Comparison of ENCODE assay signal across 18 cellular contexts in the genomic region with DNA sequence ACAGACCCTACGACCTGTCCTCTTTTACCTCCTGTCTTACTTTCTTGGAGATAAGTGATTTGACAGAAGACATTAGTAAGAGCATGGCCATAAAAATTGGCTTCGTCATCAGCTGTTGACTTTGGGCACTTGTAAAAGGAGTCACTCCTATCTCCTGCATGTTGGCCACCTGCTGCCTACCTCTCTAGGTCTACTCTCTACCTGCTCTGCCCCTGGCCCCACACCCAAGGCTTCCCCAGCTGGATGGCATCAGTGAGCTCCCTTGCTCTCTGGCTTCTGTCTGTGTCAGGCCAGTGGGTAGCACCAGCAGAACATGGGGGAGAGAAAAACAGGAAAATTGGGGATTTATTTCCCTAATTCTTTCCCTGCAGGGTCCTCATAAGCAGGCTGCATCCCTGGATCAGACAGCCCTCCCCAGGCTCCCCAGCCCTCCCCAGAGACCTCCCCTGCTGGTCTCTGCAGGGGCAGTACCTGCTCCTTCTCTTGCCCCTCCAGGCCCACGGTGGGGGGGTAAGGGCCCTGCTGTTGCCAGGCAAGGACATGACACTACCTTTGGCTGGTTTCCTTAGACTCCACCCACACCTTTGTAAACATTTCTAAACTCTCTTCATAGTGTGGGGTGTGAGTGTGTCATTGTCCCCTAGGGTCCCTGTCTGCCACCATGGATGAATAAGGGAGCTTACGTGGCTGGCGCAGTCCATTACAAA.
A peak's percentile ranks its signal among the peaks of the same experiment; 100 is the strongest.
DNase-seq lines count a peak whose midpoint lies in the region; ATAC-seq and TF ChIP-seq lines count a peak whose summit lies in the region.
"Had no signal": no experiment of that assay in that cellular context is flagged by ENCODE, and none has a peak within 500 bp of the region (broad histone marks: within the 10 kb centered on the region; RNA-seq: fewer than 3 reads in every experiment).

No MANE protein-coding gene starts in this region.

- H3K36me3 ChIP-seq in gastrocnemius medialis (no peaks in the 10 kb centered on the region), heart right ventricle (no peaks in the 10 kb centered on the region)
- H3K36me3 ChIP-seq: BLaER1 had no signal

- 73 to 86% methylated on average over 5 of the region's 5 CpGs for WGBS in heart right ventricle, 2 donors

- no peaks in the 10 kb centered on the region for H3K36me3 Mint-ChIP-seq in type B pancreatic cell
- H3K36me3 Mint-ChIP-seq: CD8-positive, alpha-beta memory T cell had no signal

- H3K27me3 ChIP-seq in gastrocnemius medialis, result peaks cover 6 to 11% (median 10%) of the 10 kb centered on the region in 3 donors
- peaks cover 0 to 12% (median 0%) of the 10 kb centered on the region in 7 donors for H3K27me3 ChIP-seq in heart right ventricle
- H3K27me3 ChIP-seq: BLaER1 had no signal

- H3K4me1 ChIP-seq in gastrocnemius medialis (no peaks in the 10 kb centered on the region), heart right ventricle (peaks cover 0 to 23% (median 7%) of the 10 kb centered on the region in 9 donors)

- TF ChIP-seq CTCF in gastrocnemius medialis (IDR thresholded peaks at IDR 0.05 in 4 of 5, conservative IDR thresholded peaks at IDR 0.05 in 1 of 5), result no peak
- no peak for TF ChIP-seq CTCF in type B pancreatic cell (conservative IDR thresholded peaks at IDR 0.05)
- no peak for TF ChIP-seq CTCF in heart right ventricle (IDR thresholded peaks at IDR 0.05)

- peak; percentile 88 for ATAC-seq in left colon
- no peak for ATAC-seq in gastrocnemius medialis
- no peak for ATAC-seq in heart right ventricle
- ATAC-seq: GM23338, HepG2, Panc1, Right ventricle myocardium inferior had no signal

- peak; percentile 18 for DNase-seq in NCI-H526 treated with DMSO at 0.1 percent for 48 hours (lab: John Stamatoyannopoulos, UW)
- DNase-seq in NCI-H526 (lab: John Stamatoyannopoulos, UW), result no peak
- peak; percentile 81 for DNase-seq in NCI-H510A treated with DMSO at 0.1 percent for 48 hours (lab: John Stamatoyannopoulos, UW)
- DNase-seq in left colon, result peak; percentile 56 to 74
- DNase-seq in gastrocnemius medialis, result no peak
- DNase-seq in type B pancreatic cell (ENCODE audit: extremely low spot score, unreplicated experiment), result no peak
- DNase-seq in heart right ventricle, result no peak
- DNase-seq: CD8-positive, alpha-beta memory T cell; EL; KG1; NCI-H146; NCI-H2107; NCI-H446 treated with DMSO at 0.1 percent for 48 hours had no signal

- H3K4me3 Mint-ChIP-seq in type B pancreatic cell, result no peak overlapping the region
- H3K4me3 Mint-ChIP-seq: CD8-positive, alpha-beta memory T cell; GM23338 had no signal

- H3K9me3 ChIP-seq in gastrocnemius medialis (no peaks in the 10 kb centered on the region), heart right ventricle (no peaks in the 10 kb centered on the region)
- H3K9me3 ChIP-seq: BLaER1 had no signal

- intact Hi-C loops in left colon (cut with DNase I, micrococcal nuclease), result no loop called here
- intact Hi-C loops in gastrocnemius medialis (cut with DNase I; ENCODE audit: low total_unique reads), result no loop called here
- intact Hi-C loops in heart right ventricle (cut with DNase I), result loop anchor here in 2 of 10 donors (10.0 kb wide), 2 partner anchors 101 to 131 kb away; no protein-coding TSS in a partner anchor

- H3K4me3 ChIP-seq in gastrocnemius medialis, result no peak overlapping the region
- no peak overlapping the region for H3K4me3 ChIP-seq in heart right ventricle
- H3K4me3 ChIP-seq: BLaER1, GM23338 had no signal

- H3K27me3 Mint-ChIP-seq in type B pancreatic cell, result peaks cover 24% of the 10 kb centered on the region

- H3K9me3 Mint-ChIP-seq in type B pancreatic cell, result no peaks in the 10 kb centered on the region
- H3K9me3 Mint-ChIP-seq: CD8-positive, alpha-beta memory T cell; GM23338 had no signal

- H3K4me1 Mint-ChIP-seq in type B pancreatic cell (ENCODE audit: unreplicated experiment), result peaks cover 9% of the 10 kb centered on the region
- H3K4me1 Mint-ChIP-seq: CD8-positive, alpha-beta memory T cell had no signal

- H3K27ac Mint-ChIP-seq in type B pancreatic cell, result no peak overlapping the region
- H3K27ac Mint-ChIP-seq: CD8-positive, alpha-beta memory T cell; GM23338 had no signal

- in situ Hi-C loops in gastrocnemius medialis (cut with MboI; ENCODE audit: low sequenced_read_pairs in 4 of 4), result no loop called here

- TF ChIP-seq POLR2A in gastrocnemius medialis (IDR thresholded peaks at IDR 0.05), result no peak

- H3K27ac ChIP-seq in gastrocnemius medialis (no peak overlapping the region), heart right ventricle (no peak overlapping the region)
- H3K27ac ChIP-seq: BLaER1 had no signal

Comparison
In these comparisons a context has a peak if more than half of its experiments do, and no peak if none do; other contexts are left out.
1. DNase-seq: peak in NCI-H526 treated with DMSO at 0.1 percent for 48 hours (single experiment), NCI-H510A treated with DMSO at 0.1 percent for 48 hours (single experiment) and left colon (2 of 2); none in NCI-H526 (0 of 2), gastrocnemius medialis (0 of 2), type B pancreatic cell (single experiment) and heart right ventricle (0 of 2).